ENCODE assay signal across 13 cellular contexts in the genomic region with DNA sequence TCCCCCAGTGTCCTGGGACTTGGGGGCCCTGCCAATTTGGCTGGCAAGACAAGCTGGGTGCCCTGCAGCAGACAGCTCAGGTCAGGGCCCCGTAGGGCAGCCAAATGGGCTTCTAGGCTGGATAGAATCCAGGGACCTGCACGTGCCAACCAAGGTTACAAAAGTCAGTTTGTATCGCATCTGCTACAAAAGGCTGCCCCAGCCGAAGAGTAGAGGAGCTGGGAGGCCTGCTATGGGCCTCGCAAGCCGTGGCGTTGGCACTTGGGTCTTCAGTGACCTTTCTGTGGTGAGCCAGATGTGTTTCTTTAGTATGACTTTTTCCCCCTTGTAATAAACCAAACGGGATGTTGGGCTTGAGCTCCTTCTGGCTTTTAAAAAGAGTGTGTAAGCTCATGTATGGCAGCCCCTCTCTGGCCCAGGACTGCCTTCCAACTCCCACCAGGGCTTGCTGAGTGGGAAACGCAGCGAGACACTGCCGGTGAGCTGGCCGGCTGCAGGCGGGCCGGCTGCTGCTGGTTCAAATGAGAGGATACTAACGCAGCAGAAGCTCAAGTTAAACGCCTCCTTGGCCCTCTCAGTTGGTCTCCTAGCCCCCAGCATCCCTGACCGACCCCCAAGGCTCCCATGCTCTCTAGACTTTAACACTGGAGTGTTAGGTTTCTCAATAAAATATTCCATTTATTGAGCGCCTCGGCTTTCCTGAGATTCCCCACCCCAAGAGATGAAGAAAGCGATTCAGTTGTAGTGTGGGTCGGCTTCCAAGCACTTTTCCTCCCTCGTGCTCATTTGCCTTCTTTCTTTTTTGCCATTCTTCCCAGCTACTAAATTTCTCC. TPM values are rescaled to one million over a fixed set of nuclear protein-coding genes. Genes with fewer than 3 reads are reported as not detected.
DNase-seq lines count a peak whose midpoint lies in the region; ATAC-seq and TF ChIP-seq lines count a peak whose summit lies in the region.
"Had no signal": no experiment of that assay in that cellular context is flagged by ENCODE, and none has a peak within 500 bp of the region (broad histone marks: within the 10 kb centered on the region; RNA-seq: fewer than 3 reads in every experiment).

No MANE protein-coding gene starts in this region.

- no peak for TF ChIP-seq EP300 in sigmoid colon (IDR thresholded peaks at IDR 0.05)

- no peaks in the 10 kb centered on the region for H3K9me3 ChIP-seq in sigmoid colon
- H3K9me3 ChIP-seq: adrenal gland had no signal

- in situ Hi-C loops in Caki2 (cut with HindIII; ENCODE audit: low pct_unique_long_range_greater_than_20kb, low sequenced_read_pairs) = no loop called here

- H3K27me3 ChIP-seq in sigmoid colon = no peaks in the 10 kb centered on the region

- peak overlapping the region; percentile 48 to 85 (median 82) for H3K4me3 ChIP-seq in sigmoid colon
- H3K4me3 ChIP-seq: adrenal gland had no signal

- no peak for ATAC-seq in GM18870 (IDR thresholded peaks at IDR 0.05; ENCODE audit: unreplicated experiment)

- peaks cover 0 to 54% (median 38%) of the 10 kb centered on the region in 4 donors for H3K4me1 ChIP-seq in sigmoid colon

- no peaks in the 10 kb centered on the region for H3K36me3 ChIP-seq in sigmoid colon
- H3K36me3 ChIP-seq: adrenal gland had no signal

- intact Hi-C loops in sigmoid colon (cut with DNase I) = no loop called here

- WGBS in sigmoid colon, 2 donors = 10 to 55% methylated on average over 22 of the region's 22 CpGs

- peak overlapping the region in 3 of 4 donors; percentile 97 to 98 (median 98) for H3K27ac ChIP-seq in sigmoid colon
- H3K27ac ChIP-seq: adrenal gland had no signal

- peak in 1 of 2 donors; percentile 7 for TF ChIP-seq POLR2A in sigmoid colon (IDR thresholded peaks at IDR 0.05)

- no peak for TF ChIP-seq CTCF in sigmoid colon (IDR thresholded peaks at IDR 0.05)

- DNase-seq in Caki2 (ENCODE audit: low read depth) (peak; percentile 47), HT-29 (ENCODE audit: low spot score) (peak; percentile 83), islet precursor cell (peak; percentile 50), sigmoid colon (peak; percentile 70), SIG-M5 treated with dmso at 0.1 percent for 504 hours (lab: John Stamatoyannopoulos, UW; ENCODE audit: unreplicated experiment) (no peak), NCI-H2081 treated with DMSO at 0.1 percent for 48 hours (lab: John Stamatoyannopoulos, UW) (no peak), NCI-H748 (lab: John Stamatoyannopoulos, UW; ENCODE audit: unreplicated experiment) (no peak)
- DNase-seq: CD4-positive, alpha-beta T cell; nucleus accumbens; stimulated activated CD4-positive, alpha-beta T cell treated with anti-CD3 and anti-CD28 coated beads, Interleukin-4, amount 100 ng/mL, for 4 hours had no signal

RNA-seq across cellular contexts. Expression of a gene that starts 3.1 kb away (rescaled TPM):
- total RNA-seq in Caki2 (2014; rRNA removed; shearing (Covaris generic); ENCODE audit: low replicate concordance) = 22.1 and 31.5 TPM in 2 replicates
- total RNA-seq in HT-29 (2014; rRNA removed; shearing (Covaris generic)) = 78.9 and 86.4 TPM in 2 replicates
- total RNA-seq in sigmoid colon = 10 to 100 TPM; 55.1 to 64.0 (median 59.5) TPM
- polyA plus RNA-seq in sigmoid colon = 10 to 100 TPM; 22.2 to 25.0 (median 22.8) TPM
- total RNA-seq: CD4-positive, alpha-beta T cell had no signal

RNA-seq across cellular contexts. Expression of a gene that starts 7.9 kb away (rescaled TPM):
- total RNA-seq in Caki2 (2014; rRNA removed; shearing (Covaris generic); ENCODE audit: low replicate concordance) = not detected in 2 replicates
- total RNA-seq in HT-29 (2014; rRNA removed; shearing (Covaris generic)) = 67.7 and 74.3 TPM in 2 replicates
- 10 to 100 TPM; 18.7 to 25.0 (median 22.1) TPM for total RNA-seq in sigmoid colon
- 1 to 10 TPM; 3.0 to 6.0 (median 4.8) TPM for polyA plus RNA-seq in sigmoid colon
- total RNA-seq: activated CD8-positive, alpha-beta memory T cell treated with anti-CD3 and anti-CD28 coated beads for 36 hours; CD4-positive, alpha-beta T cell had no signal

RNA-seq across cellular contexts. Expression of a gene that starts 11.8 kb away (rescaled TPM):
- total RNA-seq in Caki2 (2014; rRNA removed; shearing (Covaris generic); ENCODE audit: low replicate concordance) = 46.9 and 62.2 TPM in 2 replicates
- total RNA-seq in HT-29 (2014; rRNA removed; shearing (Covaris generic)) = 96.1 and 99.2 TPM in 2 replicates
- 10 to 100 TPM; 13.0 to 35.7 (median 18.2) TPM for total RNA-seq in sigmoid colon
- 10 to 100 TPM; 21.4 to 22.4 (median 21.6) TPM for polyA plus RNA-seq in sigmoid colon
- total RNA-seq: activated CD8-positive, alpha-beta memory T cell treated with anti-CD3 and anti-CD28 coated beads for 36 hours; CD4-positive, alpha-beta T cell had no signal

RNA-seq across cellular contexts. Expression of a gene that starts 20.7 kb away (rescaled TPM):
- 5.1 TPM in 1 of 2 replicates, not detected in the other for total RNA-seq in Caki2 (2014; rRNA removed; shearing (Covaris generic); ENCODE audit: low replicate concordance)
- 5.6 and 10.7 TPM in 2 replicates for total RNA-seq in HT-29 (2014; rRNA removed; shearing (Covaris generic))
- 1 to 10 TPM; 4.7 to 9.1 (median 7.3) TPM for total RNA-seq in sigmoid colon
- 10 to 100 TPM; 18.0 to 23.9 (median 18.0) TPM for polyA plus RNA-seq in sigmoid colon
- total RNA-seq: activated CD8-positive, alpha-beta memory T cell treated with anti-CD3 and anti-CD28 coated beads for 36 hours; CD4-positive, alpha-beta T cell had no signal

RNA-seq across cellular contexts. Expression of a gene that starts 22.7 kb away (rescaled TPM):
- total RNA-seq in Caki2 (2014; rRNA removed; shearing (Covaris generic); ENCODE audit: low replicate concordance) = 0.70 and 1.2 TPM in 2 replicates
- total RNA-seq in HT-29 (2014; rRNA removed; shearing (Covaris generic)) = 19.8 and 22.2 TPM in 2 replicates
- 10 to 100 TPM in 3 of 4 donors, 1 to 10 TPM in 1; 9.4 to 35.3 (median 21.8) TPM for total RNA-seq in sigmoid colon
- polyA plus RNA-seq in sigmoid colon = 10 to 100 TPM; 10.7 to 21.6 (median 17.1) TPM
- total RNA-seq: activated CD8-positive, alpha-beta memory T cell treated with anti-CD3 and anti-CD28 coated beads for 36 hours; CD4-positive, alpha-beta T cell had no signal

Comparison
In these comparisons a context has a peak if more than half of its experiments do, and no peak if none do; other contexts are left out.
1. DNase-seq: peak in Caki2 (single experiment), HT-29 (single experiment), islet precursor cell (single experiment) and sigmoid colon (single experiment); none in SIG-M5 treated with dmso at 0.1 percent for 504 hours (single experiment), NCI-H2081 treated with DMSO at 0.1 percent for 48 hours (single experiment) and NCI-H748 (single experiment).
2. RNA of a gene that starts 7.9 kb away (total RNA-seq): 67.7 to 74.3 TPM in HT-29 and 18.7 to 25.0 TPM in sigmoid colon; not detected in Caki2; every median in the first group is over 10 times any median in the second.